In the genomic region with DNA sequence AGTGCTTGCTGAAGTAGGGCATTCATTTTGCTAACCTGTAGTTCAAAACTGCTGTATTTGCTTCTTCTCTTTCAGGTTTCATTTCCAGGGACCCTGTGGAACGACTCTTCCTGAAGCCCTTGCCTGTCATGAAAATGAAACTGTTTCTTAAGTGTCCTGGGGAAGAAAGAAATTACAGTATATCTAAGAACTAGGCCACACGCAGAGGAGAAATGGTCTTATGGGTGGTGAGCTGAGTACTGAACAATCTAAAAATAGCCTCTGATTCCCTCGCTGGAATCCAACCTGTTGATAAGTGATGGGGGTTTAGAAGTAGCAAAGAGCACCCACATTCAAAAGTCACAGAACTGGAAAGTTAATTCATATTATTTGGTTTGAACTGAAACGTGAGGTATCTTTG, we compare ENCODE assay signal across 10 cellular contexts. TPM values are rescaled to one million over a fixed set of nuclear protein-coding genes. Genes with fewer than 3 reads are reported as not detected.
DNase-seq lines count a peak whose midpoint lies in the region; ATAC-seq, FAIRE-seq and TF ChIP-seq lines count a peak whose summit lies in the region.
"Had no signal": no experiment of that assay in that cellular context is flagged by ENCODE, and none has a peak within 500 bp of the region (broad histone marks: within the 10 kb centered on the region; RNA-seq: fewer than 3 reads in every experiment).

No MANE protein-coding gene starts in this region.

- H3K9me2 ChIP-seq in SU-DHL-6 (replicated peaks; ENCODE audit: insufficient read depth, low read length), result no peaks in the 10 kb centered on the region

- peak; percentile 26 for FAIRE-seq in GM18507 (lab: Jason Lieb, UNC)

- peaks cover 37% of the 10 kb centered on the region for H3K4me1 Mint-ChIP-seq in CD14-positive monocyte

- peak overlapping the region in 4 of 7 donors; percentile 27 to 82 (median 72) for H3K27ac Mint-ChIP-seq in CD14-positive monocyte

- H3K27ac ChIP-seq in SU-DHL-6 (ENCODE audit: low read depth, low read length) (no peak overlapping the region), right cardiac atrium (ENCODE audit: low read length) (peak overlapping the region; percentile 48)
- H3K27ac ChIP-seq: coronary artery had no signal

- H3K79me2 ChIP-seq in SU-DHL-6 (ENCODE audit: insufficient read depth, low read length), result peaks cover 25% of the 10 kb centered on the region

- WGBS in right cardiac atrium, result 38% methylated on average over 4 of the region's 4 CpGs

- peaks cover 0 to 2% of the 10 kb centered on the region in 2 donors for H3K36me3 Mint-ChIP-seq in CD14-positive monocyte

- no peaks in the 10 kb centered on the region for H3K4me1 ChIP-seq in right cardiac atrium (ENCODE audit: control insufficient read depth, insufficient read depth, low read length)

- H3F3A ChIP-seq in SU-DHL-6 (ENCODE audit: insufficient read depth), result peaks cover 26% of the 10 kb centered on the region

- H3K27me3 ChIP-seq in SU-DHL-6 (ENCODE audit: low read length) (no peaks in the 10 kb centered on the region), right cardiac atrium (ENCODE audit: control insufficient read depth, insufficient read depth) (no peaks in the 10 kb centered on the region)

- TF ChIP-seq CTCF in CD14-positive monocyte (IDR thresholded peaks at IDR 0.05) (no peak), SU-DHL-6 (IDR thresholded peaks at IDR 0.05; ENCODE audit: insufficient read depth, low read length, poor library complexity, severe bottlenecking) (no peak)

- no peak overlapping the region for H3K4me3 ChIP-seq in SU-DHL-6 (ENCODE audit: insufficient read depth, low read length, poor library complexity, severe bottlenecking)
- no peak overlapping the region for H3K4me3 ChIP-seq in right cardiac atrium (ENCODE audit: low read length)
- H3K4me3 ChIP-seq: coronary artery had no signal

- intact Hi-C loops in CD14-positive monocyte (cut with micrococcal nuclease), result loop anchor here in 1 of 2 donors (10.0 kb wide), 1 partner anchor 93 kb away; no protein-coding TSS in a partner anchor
- intact Hi-C loops in right cardiac atrium (cut with DNase I), result no loop called here

- H3K9ac ChIP-seq in SU-DHL-6 (ENCODE audit: low read length), result 0 out of 2 replicates have a peak overlapping the region, but pooled peaks have one; percentile 1

- H3K4me2 ChIP-seq in SU-DHL-6 (ENCODE audit: low read depth, low read length, poor library complexity, severe bottlenecking), result peak overlapping the region; percentile 1

- H3K36me3 ChIP-seq in SU-DHL-6 (ENCODE audit: low read length), result peaks cover 5% of the 10 kb centered on the region; the same call in 1 of the 2 replicates

- no peak overlapping the region for H3K4me3 Mint-ChIP-seq in CD14-positive monocyte

- H2AFZ ChIP-seq in SU-DHL-6 (ENCODE audit: low read depth, low read length, severe bottlenecking), result no peak overlapping the region

- H3K9me3 ChIP-seq in SU-DHL-6 (ENCODE audit: insufficient read depth, low read length) (no peaks in the 10 kb centered on the region), right cardiac atrium (ENCODE audit: control insufficient read depth, low read length) (no peaks in the 10 kb centered on the region)

- H4K20me1 ChIP-seq in SU-DHL-6 (ENCODE audit: low read depth, low read length), result peaks cover 7% of the 10 kb centered on the region

- H3K27me3 Mint-ChIP-seq in CD14-positive monocyte (ENCODE audit: low read depth in 3 of 3), result no peaks in the 10 kb centered on the region

- DNase-seq in CD14-positive monocyte (ENCODE audit: low spot score) (no peak), GM18507 (ENCODE audit: extremely low spot score, insufficient read length, low read depth) (no peak), right cardiac atrium (no peak), cerebellar cortex (ENCODE audit: low spot score) (no peak), DMS 273 (lab: John Stamatoyannopoulos, UW; ENCODE audit: unreplicated experiment) (no peak), SKM-1 (lab: John Stamatoyannopoulos, UW; ENCODE audit: unreplicated experiment) (no peak)
- DNase-seq: GDM1 had no signal

- H3K9me3 Mint-ChIP-seq in CD14-positive monocyte, result peaks cover 0 to 3% (median 0%) of the 10 kb centered on the region in 7 donors

- no peak for ATAC-seq in right cardiac atrium
- no peak for ATAC-seq in GM19035 (IDR thresholded peaks at IDR 0.05; ENCODE audit: unreplicated experiment)

RNA-seq across cellular contexts. Expression of gene NOL7, which starts 3.4 kb away (rescaled TPM):
- 10 to 100 TPM; 56.9 to 58.5 TPM for polyA plus RNA-seq in CD14-positive monocyte
- total RNA-seq in right cardiac atrium, result 10 to 100 TPM; 44.7 to 56.5 (median 52.0) TPM
- 65.2 TPM for polyA plus RNA-seq in right cardiac atrium

RNA-seq across cellular contexts. Expression of gene SIRT5, which starts 37.3 kb away (rescaled TPM):
- polyA plus RNA-seq in CD14-positive monocyte (1 to 10 TPM; 3.3 to 5.0 TPM), right cardiac atrium (21.5 TPM)
- total RNA-seq in right cardiac atrium, result 10 to 100 TPM; 25.5 to 39.4 (median 33.9) TPM
